Comparison of ENCODE assay signal across 9 cellular contexts in the genomic region with DNA sequence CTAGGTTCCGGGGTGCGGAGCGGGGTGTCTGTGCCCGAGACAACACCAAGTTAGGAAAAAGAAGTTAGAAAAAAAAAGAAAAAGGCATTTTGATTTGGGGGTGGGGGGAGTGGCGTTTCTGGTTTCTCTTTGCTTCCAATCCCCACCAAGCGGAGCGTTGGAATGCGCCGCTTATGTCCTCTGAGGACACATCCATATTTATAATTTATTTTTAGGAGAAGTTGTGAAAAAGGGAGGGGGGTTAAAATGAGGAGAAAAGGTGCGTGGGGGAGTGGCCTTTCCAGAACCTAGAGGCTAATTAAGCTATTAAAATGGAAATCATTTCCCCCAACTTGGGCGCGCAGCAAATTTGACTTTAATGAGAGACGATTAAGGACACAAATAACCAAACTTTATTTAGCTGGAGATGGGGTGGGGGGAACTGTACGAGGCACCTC.
DNase-seq lines count a peak whose midpoint lies in the region; ATAC-seq, FAIRE-seq and TF ChIP-seq lines count a peak whose summit lies in the region.
"Had no signal": no experiment of that assay in that cellular context is flagged by ENCODE, and none has a peak within 500 bp of the region (broad histone marks: within the 10 kb centered on the region; RNA-seq: fewer than 3 reads in every experiment).

No MANE protein-coding gene starts in this region.

- POLR2A ChIA-PET in A549 (lab: Yijun Ruan, JAX) = interaction anchor here (0.5 to 2.3 kb wide), 2 partner anchors 14 to 62 kb away, joined by 5 to 11 read pairs; no protein-coding TSS in a partner anchor

- H3K9me3 ChIP-seq in A549 = no peaks in the 10 kb centered on the region
- H3K9me3 ChIP-seq in HUES48 (ENCODE audit: control insufficient read depth, insufficient read depth, low read length) = no peaks in the 10 kb centered on the region
- no peaks in the 10 kb centered on the region for H3K9me3 ChIP-seq in mammary epithelial cell (replicated peaks; ENCODE audit: insufficient read depth, low read length)
- H3K9me3 ChIP-seq in mesenchymal stem cell (ENCODE audit: control insufficient read depth, low read length) = no peaks in the 10 kb centered on the region

- peak overlapping the region; percentile 65 for H3K9ac ChIP-seq in HUES48 (ENCODE audit: low read depth, low read length)
- H3K9ac ChIP-seq in mammary epithelial cell (ENCODE audit: insufficient read depth, low read length) = peak overlapping the region; percentile 82
- peak overlapping the region; percentile 89 for H3K9ac ChIP-seq in mesenchymal stem cell (ENCODE audit: low read length)

- dilution Hi-C loops in mammary epithelial cell (cut with HindIII; ENCODE audit: low sequenced_read_pairs) = loop anchor here (5.0 kb wide), 1 partner anchor 199 kb away; no protein-coding TSS in a partner anchor

- peak overlapping the region; percentile 86 to 90 for H3K18ac ChIP-seq in mesenchymal stem cell (ENCODE audit: low read depth in 1 of 2, low read length in 2 of 2)

- TF ChIP-seq RAD21 in A549 (conservative IDR thresholded peaks at IDR 0.05 in 1 of 2, IDR thresholded peaks at IDR 0.05 in 1 of 2) = no peak

- no peak overlapping the region for H2AK5ac ChIP-seq in mesenchymal stem cell (ENCODE audit: low read length, severe bottlenecking)

- H2BK120ac ChIP-seq in mesenchymal stem cell (ENCODE audit: low read depth, low read length) = peak overlapping the region; percentile 89

- H2AFZ ChIP-seq in mammary epithelial cell (ENCODE audit: low read depth, low read length) (peak overlapping the region; percentile 76), mesenchymal stem cell (ENCODE audit: low read depth, low read length) (peak overlapping the region; percentile 73)

- no peak overlapping the region for H4K8ac ChIP-seq in mesenchymal stem cell (ENCODE audit: low read length)

- no peak overlapping the region for H4K91ac ChIP-seq in mesenchymal stem cell (ENCODE audit: low read length)

- H3K4me3 ChIP-seq in A549 = peak overlapping the region; percentile 98
- H3K4me3 ChIP-seq in HUES48 (ENCODE audit: low read depth, low read length) = peak overlapping the region; percentile 72
- peak overlapping the region; percentile 80 to 97 (median 96) for H3K4me3 ChIP-seq in mammary epithelial cell (replicated peaks in 1 of 3; ENCODE audit: insufficient read depth in 1 of 3, low read depth in 2 of 3, low read length in 3 of 3)
- H3K4me3 ChIP-seq in mesenchymal stem cell (ENCODE audit: insufficient read depth in 1 of 2, low read depth in 1 of 2, low read length in 2 of 2) = peak overlapping the region; percentile 92 to 95

- DNase-seq in A549 (ENCODE audit: low read depth in 1 of 2, low spot score in 1 of 2) = no peak
- DNase-seq in mammary epithelial cell = peak; percentile 26
- peak; percentile 45 for DNase-seq in mesenchymal stem cell
- DNase-seq in anterior cingulate cortex (lab: John Stamatoyannopoulos, UW) = no peak
- no peak for DNase-seq in activated CD8-positive, alpha-beta memory T cell treated with anti-CD3 and anti-CD28 coated beads, Interleukin-2, amount 50 U/mL, for 4 hours

- H4K20me1 ChIP-seq in mammary epithelial cell (ENCODE audit: insufficient read depth, low read length) = no peaks in the 10 kb centered on the region

- no peaks in the 10 kb centered on the region for H3K79me1 ChIP-seq in mesenchymal stem cell (replicated peaks; ENCODE audit: low read length, poor library complexity, severe bottlenecking)

- H3K4me2 ChIP-seq in A549 (peak overlapping the region; percentile 94), mammary epithelial cell (ENCODE audit: insufficient read depth, low read depth, low read length) (peak overlapping the region; percentile 80), mesenchymal stem cell (ENCODE audit: low read length, poor library complexity, severe bottlenecking) (peak overlapping the region; percentile 81)

- CTCF ChIA-PET in A549 (lab: Yijun Ruan, JAX) = interaction anchor here (1.6 kb wide), 1 partner anchor 225 kb away, joined by 3 read pairs; no protein-coding TSS in a partner anchor
- CTCF ChIA-PET in mammary epithelial cell (lab: Charles Lee; ENCODE audit: low non-redundant PET) = no interaction called here

- H3K36me3 ChIP-seq in HUES48 (ENCODE audit: control insufficient read depth, insufficient read depth, low read length) = no peaks in the 10 kb centered on the region
- H3K36me3 ChIP-seq in mammary epithelial cell (ENCODE audit: insufficient read depth, low read length) = no peaks in the 10 kb centered on the region
- peaks cover 0 to 3% of the 10 kb centered on the region in 2 experiments for H3K36me3 ChIP-seq in mesenchymal stem cell (ENCODE audit: control insufficient read depth in 1 of 2, insufficient read depth in 2 of 2, low read depth in 1 of 2, low read length in 2 of 2)

- ATAC-seq in A549 = no peak
- ATAC-seq in activated CD4-positive, CD25-positive, alpha-beta regulatory T cell treated with anti-CD3 and anti-CD28 coated beads, Interleukin-2, amount 50 U/mL, for 24 hours = no peak
- ATAC-seq in HG03442 (IDR thresholded peaks at IDR 0.05; ENCODE audit: unreplicated experiment) = no peak

- intact Hi-C loops in mammary epithelial cell (cut with micrococcal nuclease) = loop anchor here (5.0 kb wide), 1 partner anchor 209 kb away; no protein-coding TSS in a partner anchor

- no TSS peak for BruUV-seq in mammary epithelial cell (replicated peaks; lab: Mats Ljungman, UMichigan)

- H3K27ac ChIP-seq in A549 (peak overlapping the region; percentile 99 to 100), HUES48 (ENCODE audit: low read depth, low read length) (no peak overlapping the region), mammary epithelial cell (ENCODE audit: insufficient read depth, low read depth, low read length) (peak overlapping the region; percentile 75), mesenchymal stem cell (ENCODE audit: low read length, poor library complexity, severe bottlenecking) (peak overlapping the region; percentile 66)

- H3K4me1 ChIP-seq in A549 (peaks cover 34% of the 10 kb centered on the region), HUES48 (ENCODE audit: control insufficient read depth, insufficient read depth, low read length) (peaks cover 47% of the 10 kb centered on the region), mammary epithelial cell (ENCODE audit: insufficient read depth, low read length) (peaks cover 32% of the 10 kb centered on the region), mesenchymal stem cell (ENCODE audit: control insufficient read depth, insufficient read depth, low read depth, low read length) (peaks cover 24% of the 10 kb centered on the region)

- TF ChIP-seq EP300 in A549 (IDR thresholded peaks at IDR 0.05) = no peak

- TF ChIP-seq CTCF in A549 (IDR thresholded peaks at IDR 0.05) (no peak), mammary epithelial cell (conservative IDR thresholded peaks at IDR 0.05 in 1 of 2, IDR thresholded peaks at IDR 0.05 in 1 of 2; ENCODE audit: extremely low read depth in 1 of 2, insufficient read depth in 1 of 2, low read depth in 1 of 2, low read length in 2 of 2) (no peak)

- no peak for FAIRE-seq in A549 (lab: Jason Lieb, UNC)
- FAIRE-seq: GM18507 had no signal

- H2BK15ac ChIP-seq in mesenchymal stem cell (ENCODE audit: low read depth, poor library complexity, severe bottlenecking) = peak overlapping the region; percentile 23

- in situ Hi-C loops in mammary epithelial cell (cut with MboI; ENCODE audit: low sequenced_read_pairs in 2 of 2) = loop anchor here (5.0 kb wide), 1 partner anchor 224 kb away; no protein-coding TSS in a partner anchor

- TF ChIP-seq POLR2A in A549 (IDR thresholded peaks at IDR 0.05; ENCODE audit: low read length) = no peak

- H3K23ac ChIP-seq in mesenchymal stem cell (ENCODE audit: low read length in 2 of 2) = no peak overlapping the region

- under 1% methylated on average over 14 of the region's 14 CpGs for WGBS in A549 (ENCODE audit: missing lambda C conversion rate)
- WGBS in mammary epithelial cell (ENCODE audit: low coverage, missing lambda C conversion rate) = 40% methylated on average over 10 of the region's 14 CpGs
- 2% methylated on average over 8 of the region's 14 CpGs for WGBS in mesenchymal stem cell

- peak overlapping the region in 1 of 2 experiments; percentile 76 for H3K14ac ChIP-seq in mesenchymal stem cell (ENCODE audit: low read length in 2 of 2)

- H3K27me3 ChIP-seq in HUES48 (ENCODE audit: control insufficient read depth, insufficient read depth, low read length) = peaks cover 3% of the 10 kb centered on the region; the same call in 1 of the 2 replicates
- no peaks in the 10 kb centered on the region for H3K27me3 ChIP-seq in mammary epithelial cell (ENCODE audit: insufficient read depth, low read length)
- no peaks in the 10 kb centered on the region for H3K27me3 ChIP-seq in mesenchymal stem cell (ENCODE audit: control insufficient read depth in 1 of 2, insufficient read depth in 1 of 2, low read length in 2 of 2)

- peak overlapping the region in 1 of 2 experiments; percentile 52 for H2BK12ac ChIP-seq in mesenchymal stem cell (ENCODE audit: low read length in 2 of 2)

- peak overlapping the region; percentile 90 for H2BK5ac ChIP-seq in mesenchymal stem cell (ENCODE audit: low read depth, low read length, poor library complexity, severe bottlenecking)

- H3K4ac ChIP-seq in mesenchymal stem cell (ENCODE audit: low read depth in 1 of 2, low read length in 2 of 2) = peak overlapping the region in 1 of 2 experiments; percentile 17

- H3K79me2 ChIP-seq in mammary epithelial cell (ENCODE audit: insufficient read depth, low read length) = peaks cover 61% of the 10 kb centered on the region

TF ChIP-seq in A549, 52 proteins besides CTCF, POLR2A, EP300 and RAD21:
- TF ChIP-seq RFX5 (IDR thresholded peaks at IDR 0.05) = no peak
- no peak for TF ChIP-seq HOXB13 (CRISPR knock-in tag; IDR thresholded peaks at IDR 0.05; ENCODE audit: low read depth)
- TF ChIP-seq, protein P1, sequence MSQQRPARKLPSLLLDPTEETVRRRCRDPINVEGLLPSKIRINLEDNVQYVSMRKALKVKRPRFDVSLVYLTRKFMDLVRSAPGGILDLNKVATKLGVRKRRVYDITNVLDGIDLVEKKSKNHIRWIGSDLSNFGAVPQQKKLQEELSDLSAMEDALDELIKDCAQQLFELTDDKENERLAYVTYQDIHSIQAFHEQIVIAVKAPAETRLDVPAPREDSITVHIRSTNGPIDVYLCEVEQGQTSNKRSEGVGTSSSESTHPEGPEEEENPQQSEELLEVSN (IDR thresholded peaks at IDR 0.05; ENCODE audit: borderline replicate concordance, low read depth) = no peak
- TF ChIP-seq RARB (CRISPR knock-in tag; IDR thresholded peaks at IDR 0.05) = no peak
- TF ChIP-seq BHLHE40 (IDR thresholded peaks at IDR 0.05; ENCODE audit: low read depth, low read length) = no peak
- TF ChIP-seq KDM5A (IDR thresholded peaks at IDR 0.05) = no peak
- TF ChIP-seq NFE2L2 (conservative IDR thresholded peaks at IDR 0.05; ENCODE audit: low read length) = no peak
- no peak for TF ChIP-seq MAZ (IDR thresholded peaks at IDR 0.05; ENCODE audit: borderline replicate concordance, low read depth, low read length)
- no peak for TF ChIP-seq RCOR1 (IDR thresholded peaks at IDR 0.05; ENCODE audit: low read depth, low read length)

Comparison
In these comparisons a context has a peak if more than half of its experiments do, and no peak if none do; other contexts are left out.
1. DNase-seq: peak in mammary epithelial cell (single experiment) and mesenchymal stem cell (single experiment); none in A549 (0 of 2), anterior cingulate cortex (0 of 58) and activated CD8-positive, alpha-beta memory T cell treated with anti-CD3 and anti-CD28 coated beads, Interleukin-2, amount 50 U/mL, for 4 hours (single experiment).
2. Peak in every context shown above with its lines, with median percentiles within 50 percentile points of each other: H3K4me2 ChIP-seq, H3K4me3 ChIP-seq and H3K9ac ChIP-seq.